In genomic region chr1:110542730-110543129, GRCh38 we compare ENCODE assay signal across 13 cellular contexts. TPM values are rescaled to one million over a fixed set of nuclear protein-coding genes. Genes with fewer than 3 reads are reported as not detected.
DNase-seq lines count a peak whose midpoint lies in the region; ATAC-seq and TF ChIP-seq lines count a peak whose summit lies in the region.
"Had no signal": no experiment of that assay in that cellular context is flagged by ENCODE, and none has a peak within 500 bp of the region (broad histone marks: within the 10 kb centered on the region; RNA-seq: fewer than 3 reads in every experiment).

No MANE protein-coding gene starts in this region.

- H3K9me2 ChIP-seq in HCT116 (ENCODE audit: insufficient read depth): no peaks in the 10 kb centered on the region

- POLR2A ChIA-PET in HCT116 (lab: Charles Lee) (interaction anchor here (0.5 kb wide), 1 partner anchor 181 kb away, joined by 3 read pairs; no protein-coding TSS in a partner anchor), RWPE1 (lab: Yijun Ruan, JAX; ENCODE audit: low non-redundant PET) (no interaction called here)

- H3K9me3 ChIP-seq in HCT116 (ENCODE audit: control insufficient read depth in 1 of 2, insufficient read depth in 1 of 2, low read depth in 1 of 2, low read length in 2 of 2): no peaks in the 10 kb centered on the region
- H3K9me3 ChIP-seq in fibroblast of lung (ENCODE audit: control insufficient read depth, insufficient read depth, low read depth, low read length): no peaks in the 10 kb centered on the region
- H3K9me3 ChIP-seq: BLaER1 treated with 17β-estradiol and CSF1 and Interleukin-3, amounts not matched to agents 10 nM and 100 nM; left ventricle myocardium inferior had no signal

- H4K20me1 ChIP-seq in HCT116 (ENCODE audit: insufficient read depth): no peaks in the 10 kb centered on the region
- H4K20me1 ChIP-seq in fibroblast of lung (ENCODE audit: control insufficient read depth, extremely low read depth, insufficient read depth, low read length): no peaks in the 10 kb centered on the region

- TF ChIP-seq POLR2A in HCT116 (IDR thresholded peaks at IDR 0.05; ENCODE audit: borderline replicate concordance, extremely low read depth, insufficient read depth, insufficient read length): no peak

- H3K4me2 ChIP-seq in HCT116 (ENCODE audit: low read length) (no peak overlapping the region), fibroblast of lung (ENCODE audit: extremely low read depth, insufficient read depth, low read length) (no peak overlapping the region)
- H3K4me2 ChIP-seq: BLaER1 treated with 17β-estradiol and CSF1 and Interleukin-3, amounts not matched to agents 10 nM and 100 nM had no signal

- ATAC-seq in HCT116: no peak

- TF ChIP-seq RAD21 in HCT116 (IDR thresholded peaks at IDR 0.05; ENCODE audit: low read depth): no peak

- H3K9ac ChIP-seq in HCT116 (ENCODE audit: low read length): no peak overlapping the region
- no peak overlapping the region for H3K9ac ChIP-seq in fibroblast of lung (ENCODE audit: insufficient read depth, low read length)
- H3K9ac ChIP-seq: BLaER1 treated with 17β-estradiol and CSF1 and Interleukin-3, amounts not matched to agents 10 nM and 100 nM had no signal

- no peaks in the 10 kb centered on the region for H3K79me2 ChIP-seq in HCT116 (ENCODE audit: insufficient read depth, low read length)
- no peaks in the 10 kb centered on the region for H3K79me2 ChIP-seq in fibroblast of lung (ENCODE audit: control insufficient read depth, insufficient read depth, low read length)

- BruUV-seq in HCT116 (replicated peaks; lab: Mats Ljungman, UMichigan): no TSS peak

- H3K36me3 ChIP-seq in HCT116 (ENCODE audit: control insufficient read depth in 1 of 2, insufficient read depth in 2 of 2, low read length in 2 of 2) (no peaks in the 10 kb centered on the region), fibroblast of lung (ENCODE audit: control insufficient read depth, insufficient read depth, low read length) (no peaks in the 10 kb centered on the region)
- H3K36me3 ChIP-seq: BLaER1 treated with 17β-estradiol and CSF1 and Interleukin-3, amounts not matched to agents 10 nM and 100 nM; left ventricle myocardium inferior had no signal

- TF ChIP-seq CTCF in HCT116 (IDR thresholded peaks at IDR 0.05 in 2 of 3, conservative IDR thresholded peaks at IDR 0.05 in 1 of 3; ENCODE audit: borderline replicate concordance in 1 of 3, insufficient read depth in 1 of 3, low read depth in 2 of 3, low read length in 2 of 3) (no peak), RWPE1 (conservative IDR thresholded peaks at IDR 0.05; ENCODE audit: low read depth) (no peak), fibroblast of lung (conservative IDR thresholded peaks at IDR 0.05 in 1 of 2, IDR thresholded peaks at IDR 0.05 in 1 of 2; ENCODE audit: low read depth in 1 of 2, low read length in 2 of 2) (no peak)

- DNase-seq in A172 (ENCODE audit: low spot score): peak; percentile 50
- no peak for DNase-seq in HCT116 (ENCODE audit: low read depth, low spot score)
- DNase-seq in RWPE1 (ENCODE audit: low spot score): peak; percentile 49
- DNase-seq in fibroblast of lung (ENCODE audit: low read depth in 2 of 2): peak; percentile 38 to 49
- DNase-seq in NCI-H2081 treated with DMSO at 0.1 percent for 48 hours (lab: John Stamatoyannopoulos, UW): no peak
- DNase-seq in NCI-H748 treated with DMSO at 0.1 percent for 48 hours (lab: John Stamatoyannopoulos, UW): no peak
- no peak for DNase-seq in KG1 (lab: John Stamatoyannopoulos, UW)
- no peak for DNase-seq in cortex of kidney (lab: John Stamatoyannopoulos, UW)
- DNase-seq: activated B cell treated with CpG ODN at 0.5 μM for 24 hours, aorta, left ventricle myocardium inferior, NCI-H2081 had no signal

- CTCF ChIA-PET in HCT116 (lab: Charles Lee) (interaction anchor here (1.1 kb wide), 1 partner anchor 77 kb away, joined by 3 read pairs; no protein-coding TSS in a partner anchor), RWPE1 (lab: Yijun Ruan, JAX) (interaction anchor here (0.6 kb wide), 2 partner anchors 87 to 346 kb away, joined by 3 read pairs; no protein-coding TSS in a partner anchor)

- H3K27me3 ChIP-seq in HCT116 (ENCODE audit: insufficient read depth, low read length): peaks cover 56% of the 10 kb centered on the region
- H3K27me3 ChIP-seq in fibroblast of lung (ENCODE audit: control insufficient read depth, insufficient read depth, low read length): no peaks in the 10 kb centered on the region
- H3K27me3 ChIP-seq: BLaER1 treated with 17β-estradiol and CSF1 and Interleukin-3, amounts not matched to agents 10 nM and 100 nM had no signal

- RAD21 ChIA-PET in HCT116 (lab: Charles Lee; ENCODE audit: low non-redundant PET in 1 of 2, low total read pairs in 2 of 2, uncharacterized antibody in 2 of 2, unreplicated experiment in 2 of 2): no interaction called here

- H2AFZ ChIP-seq in HCT116 (ENCODE audit: low read depth, low read length, poor library complexity, severe bottlenecking) (no peak overlapping the region), fibroblast of lung (ENCODE audit: low read length) (no peak overlapping the region)

- intact Hi-C loops in HCT116 (cut with micrococcal nuclease): no loop called here

- H3K4me1 ChIP-seq in HCT116 (ENCODE audit: control insufficient read depth in 1 of 2, insufficient read depth in 2 of 2, low read length in 2 of 2): no peaks in the 10 kb centered on the region
- no peaks in the 10 kb centered on the region for H3K4me1 ChIP-seq in fibroblast of lung (ENCODE audit: control insufficient read depth, extremely low read depth, insufficient read depth, low read length)
- H3K4me1 ChIP-seq: BLaER1 treated with 17β-estradiol and CSF1 and Interleukin-3, amounts not matched to agents 10 nM and 100 nM; left ventricle myocardium inferior had no signal

- H3K27ac ChIP-seq in HCT116 (ENCODE audit: low read depth, low read length) (no peak overlapping the region), RWPE1 (no peak overlapping the region), fibroblast of lung (ENCODE audit: insufficient read depth, low read length) (no peak overlapping the region)
- H3K27ac ChIP-seq: BLaER1 treated with 17β-estradiol and CSF1 and Interleukin-3, amounts not matched to agents 10 nM and 100 nM; left ventricle myocardium inferior had no signal

- H3K4me3 ChIP-seq in HCT116 (replicated peaks in 1 of 2; ENCODE audit: low read depth in 1 of 2, low read length in 2 of 2) (no peak overlapping the region), fibroblast of lung (replicated peaks in 1 of 4; ENCODE audit: control extremely low read depth in 1 of 4, insufficient read depth in 1 of 4, low read depth in 3 of 4, low read length in 4 of 4) (no peak overlapping the region)
- H3K4me3 ChIP-seq: BLaER1 treated with 17β-estradiol and CSF1 and Interleukin-3, amounts not matched to agents 10 nM and 100 nM; left ventricle myocardium inferior had no signal

TF ChIP-seq in HCT116, 20 proteins besides CTCF, POLR2A, EP300 and RAD21:
- no peak for TF ChIP-seq SRF (IDR thresholded peaks at IDR 0.05; ENCODE audit: low read depth)
- TF ChIP-seq, protein P1, sequence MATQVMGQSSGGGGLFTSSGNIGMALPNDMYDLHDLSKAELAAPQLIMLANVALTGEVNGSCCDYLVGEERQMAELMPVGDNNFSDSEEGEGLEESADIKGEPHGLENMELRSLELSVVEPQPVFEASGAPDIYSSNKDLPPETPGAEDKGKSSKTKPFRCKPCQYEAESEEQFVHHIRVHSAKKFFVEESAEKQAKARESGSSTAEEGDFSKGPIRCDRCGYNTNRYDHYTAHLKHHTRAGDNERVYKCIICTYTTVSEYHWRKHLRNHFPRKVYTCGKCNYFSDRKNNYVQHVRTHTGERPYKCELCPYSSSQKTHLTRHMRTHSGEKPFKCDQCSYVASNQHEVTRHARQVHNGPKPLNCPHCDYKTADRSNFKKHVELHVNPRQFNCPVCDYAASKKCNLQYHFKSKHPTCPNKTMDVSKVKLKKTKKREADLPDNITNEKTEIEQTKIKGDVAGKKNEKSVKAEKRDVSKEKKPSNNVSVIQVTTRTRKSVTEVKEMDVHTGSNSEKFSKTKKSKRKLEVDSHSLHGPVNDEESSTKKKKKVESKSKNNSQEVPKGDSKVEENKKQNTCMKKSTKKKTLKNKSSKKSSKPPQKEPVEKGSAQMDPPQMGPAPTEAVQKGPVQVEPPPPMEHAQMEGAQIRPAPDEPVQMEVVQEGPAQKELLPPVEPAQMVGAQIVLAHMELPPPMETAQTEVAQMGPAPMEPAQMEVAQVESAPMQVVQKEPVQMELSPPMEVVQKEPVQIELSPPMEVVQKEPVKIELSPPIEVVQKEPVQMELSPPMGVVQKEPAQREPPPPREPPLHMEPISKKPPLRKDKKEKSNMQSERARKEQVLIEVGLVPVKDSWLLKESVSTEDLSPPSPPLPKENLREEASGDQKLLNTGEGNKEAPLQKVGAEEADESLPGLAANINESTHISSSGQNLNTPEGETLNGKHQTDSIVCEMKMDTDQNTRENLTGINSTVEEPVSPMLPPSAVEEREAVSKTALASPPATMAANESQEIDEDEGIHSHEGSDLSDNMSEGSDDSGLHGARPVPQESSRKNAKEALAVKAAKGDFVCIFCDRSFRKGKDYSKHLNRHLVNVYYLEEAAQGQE (IDR thresholded peaks at IDR 0.05; ENCODE audit: low read depth): peak; percentile 81
- TF ChIP-seq EZH2 (IDR thresholded peaks at IDR 0.05): no peak

RNA-seq across cellular contexts. Expression of gene KCNA10, which starts 23.8 kb away (rescaled TPM):
- total RNA-seq in A172 (2014; rRNA removed; shearing (Covaris generic)): not detected in 2 replicates
- total RNA-seq in HCT116 (2021; ENCODE audit: unreplicated experiment) (not detected), fibroblast of lung (not detected in 2 replicates)
- polyA plus RNA-seq in HCT116 (2012): not detected in 2 replicates
- not detected in 2 replicates for polyA plus RNA-seq in fibroblast of lung
- polyA plus RNA-seq in fibroblast of lung (2012): not detected in 2 replicates
- not detected in 2 replicates for polyA minus RNA-seq in fibroblast of lung (ENCODE audit: low replicate concordance)
- total RNA-seq: activated B cell treated with CpG ODN at 0.5 μM for 24 hours, aorta, left ventricle myocardium inferior had no signal
- polyA plus RNA-seq: aorta had no signal

Comparison
In these comparisons a context has a peak if more than half of its experiments do, and no peak if none do; other contexts are left out.
1. DNase-seq: peak in A172 (single experiment), RWPE1 (single experiment) and fibroblast of lung (2 of 2); none in HCT116 (single experiment), NCI-H2081 treated with DMSO at 0.1 percent for 48 hours (single experiment), NCI-H748 treated with DMSO at 0.1 percent for 48 hours (single experiment), KG1 (single experiment) and cortex of kidney (single experiment).